Comparison of ENCODE assay signal across 8 cellular contexts in the genomic region with DNA sequence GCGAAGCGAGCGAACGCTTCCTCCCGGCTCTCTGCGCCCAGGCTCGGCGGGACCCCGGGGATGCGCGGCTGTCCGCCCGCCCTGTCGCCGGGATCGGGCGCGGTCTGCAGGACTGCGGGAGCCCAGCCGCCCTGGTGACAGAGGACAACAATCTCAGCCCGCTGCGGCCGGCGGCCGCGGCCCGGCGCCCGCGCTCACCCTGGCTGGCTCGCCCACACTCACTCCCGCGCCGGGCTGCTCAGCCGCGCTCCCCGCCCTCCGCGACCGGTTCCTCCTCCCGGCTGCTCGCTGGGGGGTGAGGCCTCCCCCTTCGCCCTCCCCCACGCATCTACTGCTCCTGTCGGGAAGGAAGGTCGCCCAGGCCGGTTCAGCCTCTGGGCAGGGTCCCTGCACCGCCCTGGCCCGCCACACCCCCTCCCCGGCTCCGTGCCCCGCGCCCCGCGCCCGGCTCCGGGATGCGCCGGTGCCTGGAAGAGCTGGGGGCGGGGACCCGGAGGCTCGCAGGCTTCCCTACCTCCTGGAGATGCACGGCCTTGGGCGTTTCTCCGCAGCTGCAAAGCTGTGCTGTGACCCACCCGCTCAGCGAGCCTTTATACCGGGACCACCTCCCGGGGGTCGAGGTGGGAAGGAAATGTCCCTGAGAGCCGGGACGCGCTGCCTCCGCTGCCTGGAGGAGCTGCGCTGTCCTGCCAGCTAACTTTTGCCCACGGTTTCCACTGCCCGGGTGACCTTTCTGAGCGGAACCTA. TPM values are rescaled to one million over a fixed set of nuclear protein-coding genes. Genes with fewer than 3 reads are reported as not detected.
DNase-seq lines count a peak whose midpoint lies in the region; ATAC-seq lines count a peak whose summit lies in the region.

A gene with protein sequence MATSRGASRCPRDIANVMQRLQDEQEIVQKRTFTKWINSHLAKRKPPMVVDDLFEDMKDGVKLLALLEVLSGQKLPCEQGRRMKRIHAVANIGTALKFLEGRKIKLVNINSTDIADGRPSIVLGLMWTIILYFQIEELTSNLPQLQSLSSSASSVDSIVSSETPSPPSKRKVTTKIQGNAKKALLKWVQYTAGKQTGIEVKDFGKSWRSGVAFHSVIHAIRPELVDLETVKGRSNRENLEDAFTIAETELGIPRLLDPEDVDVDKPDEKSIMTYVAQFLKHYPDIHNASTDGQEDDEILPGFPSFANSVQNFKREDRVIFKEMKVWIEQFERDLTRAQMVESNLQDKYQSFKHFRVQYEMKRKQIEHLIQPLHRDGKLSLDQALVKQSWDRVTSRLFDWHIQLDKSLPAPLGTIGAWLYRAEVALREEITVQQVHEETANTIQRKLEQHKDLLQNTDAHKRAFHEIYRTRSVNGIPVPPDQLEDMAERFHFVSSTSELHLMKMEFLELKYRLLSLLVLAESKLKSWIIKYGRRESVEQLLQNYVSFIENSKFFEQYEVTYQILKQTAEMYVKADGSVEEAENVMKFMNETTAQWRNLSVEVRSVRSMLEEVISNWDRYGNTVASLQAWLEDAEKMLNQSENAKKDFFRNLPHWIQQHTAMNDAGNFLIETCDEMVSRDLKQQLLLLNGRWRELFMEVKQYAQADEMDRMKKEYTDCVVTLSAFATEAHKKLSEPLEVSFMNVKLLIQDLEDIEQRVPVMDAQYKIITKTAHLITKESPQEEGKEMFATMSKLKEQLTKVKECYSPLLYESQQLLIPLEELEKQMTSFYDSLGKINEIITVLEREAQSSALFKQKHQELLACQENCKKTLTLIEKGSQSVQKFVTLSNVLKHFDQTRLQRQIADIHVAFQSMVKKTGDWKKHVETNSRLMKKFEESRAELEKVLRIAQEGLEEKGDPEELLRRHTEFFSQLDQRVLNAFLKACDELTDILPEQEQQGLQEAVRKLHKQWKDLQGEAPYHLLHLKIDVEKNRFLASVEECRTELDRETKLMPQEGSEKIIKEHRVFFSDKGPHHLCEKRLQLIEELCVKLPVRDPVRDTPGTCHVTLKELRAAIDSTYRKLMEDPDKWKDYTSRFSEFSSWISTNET (N-terminal part only) (minus strand): TSS at position 688 of the 747 bp plus-strand sequence. CDS start 9,031 bp downstream, outside the sequence.

- CTCF ChIA-PET in activated CD4-positive, alpha-beta memory T cell treated with anti-CD3 and anti-CD28 coated beads for 36 hours (lab: Charles Lee): interaction anchor here (0.7 kb wide), 1 partner anchor 71 kb away, joined by 3 read pairs; no protein-coding TSS in a partner anchor

- peak; percentile 39 for ATAC-seq in HG02623 (IDR thresholded peaks at IDR 0.05; ENCODE audit: unreplicated experiment)
- ATAC-seq in aorta (ENCODE audit: low FRiP score): peak; percentile 85
- no peak for ATAC-seq in GM18861 (IDR thresholded peaks at IDR 0.05; ENCODE audit: unreplicated experiment)

- DNase-seq in G401 (ENCODE audit: low spot score): peak; percentile 61
- DNase-seq in activated CD4-positive, alpha-beta memory T cell treated with anti-CD3 and anti-CD28 coated beads for 36 hours: no peak
- peak; percentile 12 for DNase-seq in fibroblast of gingiva (ENCODE audit: low read depth)
- DNase-seq in myocyte (ENCODE audit: low read depth): peak; percentile 34
- peak; percentile 47 to 82 for DNase-seq in aorta
- DNase-seq in RPMI8226: no peak

- no peaks in the 10 kb centered on the region for H3K4me1 ChIP-seq in aorta (ENCODE audit: control insufficient read depth in 1 of 2, insufficient read depth in 2 of 2, low read length in 2 of 2)

- no peaks in the 10 kb centered on the region for H3K36me3 Mint-ChIP-seq in activated CD4-positive, alpha-beta memory T cell treated with anti-CD3 and anti-CD28 coated beads for 36 hours

- no peaks in the 10 kb centered on the region for H3K27me3 ChIP-seq in aorta (ENCODE audit: control insufficient read depth in 1 of 2, insufficient read depth in 2 of 2, low read length in 1 of 2)

- peak within 1 kb of the TSS; percentile 61 for H3K4me3 Mint-ChIP-seq in activated CD4-positive, alpha-beta memory T cell treated with anti-CD3 and anti-CD28 coated beads for 36 hours

- peaks cover 29% of the 10 kb centered on the region for H3K27me3 Mint-ChIP-seq in activated CD4-positive, alpha-beta memory T cell treated with anti-CD3 and anti-CD28 coated beads for 36 hours

- no peak within 1 kb of the TSS for H3K27ac ChIP-seq in aorta (ENCODE audit: low read depth in 1 of 2, low read length in 2 of 2)

- H3K9me3 Mint-ChIP-seq in activated CD4-positive, alpha-beta memory T cell treated with anti-CD3 and anti-CD28 coated beads for 36 hours: no peaks in the 10 kb centered on the region

- intact Hi-C loops in activated CD4-positive, alpha-beta memory T cell treated with anti-CD3 and anti-CD28 coated beads for 36 hours (cut with micrococcal nuclease): no loop called here
- intact Hi-C loops in aorta (cut with DNase I): loop anchor here in 1 of 2 donors (5.0 kb wide), 1 partner anchor 85 kb away; no protein-coding TSS in a partner anchor

- in situ Hi-C loops in G401 (cut with HindIII; ENCODE audit: low sequenced_read_pairs): no loop called here

- H3K9me3 ChIP-seq in aorta (ENCODE audit: control insufficient read depth, low read length): no peaks in the 10 kb centered on the region

- WGBS in aorta, 2 donors: 2% methylated on average over 77 to 78 of the region's 78 CpGs

- POLR2A ChIA-PET in activated CD4-positive, alpha-beta memory T cell treated with anti-CD3 and anti-CD28 coated beads for 36 hours (lab: Charles Lee): no interaction called here

- H3K4me3 ChIP-seq in aorta (ENCODE audit: low read length in 2 of 2): peak within 1 kb of the TSS; percentile 56 to 61

- no peak within 1 kb of the TSS for H3K27ac Mint-ChIP-seq in activated CD4-positive, alpha-beta memory T cell treated with anti-CD3 and anti-CD28 coated beads for 36 hours

- H3K36me3 ChIP-seq in aorta (ENCODE audit: control insufficient read depth in 1 of 2, insufficient read depth in 2 of 2, low read length in 1 of 2): no peaks in the 10 kb centered on the region

- H3K4me1 Mint-ChIP-seq in activated CD4-positive, alpha-beta memory T cell treated with anti-CD3 and anti-CD28 coated beads for 36 hours (ENCODE audit: low read depth): peaks cover 8% of the 10 kb centered on the region

RNA-seq across cellular contexts. Expression of the gene that starts here (rescaled TPM):
- total RNA-seq in G401 (2014; rRNA removed; shearing (Covaris generic)): 0.85 and 17.0 TPM in 2 replicates
- total RNA-seq in activated CD4-positive, alpha-beta memory T cell treated with anti-CD3 and anti-CD28 coated beads for 36 hours: 10 to 100 TPM; 25.8 to 25.9 TPM
- total RNA-seq in myocyte: 123 and 258 TPM in 2 replicates
- polyA plus RNA-seq in myocyte (2012): 45.0 TPM
- total RNA-seq in aorta: 100 to 1,000 TPM; 324 to 356 TPM
- 100 to 1,000 TPM in 1 of 2 donors, 10 to 100 TPM in 1; 54.3 to 118 TPM for polyA plus RNA-seq in aorta

Comparison
In these comparisons a context has a peak if more than half of its experiments do, and no peak if none do; other contexts are left out.
1. DNase-seq: peak in G401 (single experiment), fibroblast of gingiva (single experiment), myocyte (single experiment) and aorta (2 of 2); none in activated CD4-positive, alpha-beta memory T cell treated with anti-CD3 and anti-CD28 coated beads for 36 hours (single experiment) and RPMI8226 (single experiment).